ENCODE assay signal across 2 cellular contexts in genomic region chr17:7224661-7225111, GRCh38.
TF ChIP-seq lines count a peak whose summit lies in the region.

No MANE protein-coding gene starts in this region.

TF ChIP-seq in WTC11, 78 proteins besides CTCF, POLR2A, EP300 and RAD21:
- TF ChIP-seq, protein P1, sequence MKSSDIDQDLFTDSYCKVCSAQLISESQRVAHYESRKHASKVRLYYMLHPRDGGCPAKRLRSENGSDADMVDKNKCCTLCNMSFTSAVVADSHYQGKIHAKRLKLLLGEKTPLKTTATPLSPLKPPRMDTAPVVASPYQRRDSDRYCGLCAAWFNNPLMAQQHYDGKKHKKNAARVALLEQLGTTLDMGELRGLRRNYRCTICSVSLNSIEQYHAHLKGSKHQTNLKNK (CRISPR knock-in tag; IDR thresholded peaks at IDR 0.05): no peak
- no peak for TF ChIP-seq ATF2 (CRISPR knock-in tag; IDR thresholded peaks at IDR 0.05; ENCODE audit: borderline replicate concordance, low read depth)
TF ChIP-seq in WTC11: peak in this region for 0.

TF ChIP-seq in SK-N-SH treated with all-trans-retinoic acid at 6 μM for 48 hours, 23 proteins besides CTCF, POLR2A, EP300 and RAD21 (continued from another document):
- TF ChIP-seq RARB (CRISPR knock-in tag; IDR thresholded peaks at IDR 0.05): no peak
- TF ChIP-seq TCF4 (CRISPR knock-in tag; IDR thresholded peaks at IDR 0.05; ENCODE audit: borderline replicate concordance): no peak
- TF ChIP-seq GLIS3 (CRISPR knock-in tag; IDR thresholded peaks at IDR 0.05): no peak
- TF ChIP-seq, protein P2, sequence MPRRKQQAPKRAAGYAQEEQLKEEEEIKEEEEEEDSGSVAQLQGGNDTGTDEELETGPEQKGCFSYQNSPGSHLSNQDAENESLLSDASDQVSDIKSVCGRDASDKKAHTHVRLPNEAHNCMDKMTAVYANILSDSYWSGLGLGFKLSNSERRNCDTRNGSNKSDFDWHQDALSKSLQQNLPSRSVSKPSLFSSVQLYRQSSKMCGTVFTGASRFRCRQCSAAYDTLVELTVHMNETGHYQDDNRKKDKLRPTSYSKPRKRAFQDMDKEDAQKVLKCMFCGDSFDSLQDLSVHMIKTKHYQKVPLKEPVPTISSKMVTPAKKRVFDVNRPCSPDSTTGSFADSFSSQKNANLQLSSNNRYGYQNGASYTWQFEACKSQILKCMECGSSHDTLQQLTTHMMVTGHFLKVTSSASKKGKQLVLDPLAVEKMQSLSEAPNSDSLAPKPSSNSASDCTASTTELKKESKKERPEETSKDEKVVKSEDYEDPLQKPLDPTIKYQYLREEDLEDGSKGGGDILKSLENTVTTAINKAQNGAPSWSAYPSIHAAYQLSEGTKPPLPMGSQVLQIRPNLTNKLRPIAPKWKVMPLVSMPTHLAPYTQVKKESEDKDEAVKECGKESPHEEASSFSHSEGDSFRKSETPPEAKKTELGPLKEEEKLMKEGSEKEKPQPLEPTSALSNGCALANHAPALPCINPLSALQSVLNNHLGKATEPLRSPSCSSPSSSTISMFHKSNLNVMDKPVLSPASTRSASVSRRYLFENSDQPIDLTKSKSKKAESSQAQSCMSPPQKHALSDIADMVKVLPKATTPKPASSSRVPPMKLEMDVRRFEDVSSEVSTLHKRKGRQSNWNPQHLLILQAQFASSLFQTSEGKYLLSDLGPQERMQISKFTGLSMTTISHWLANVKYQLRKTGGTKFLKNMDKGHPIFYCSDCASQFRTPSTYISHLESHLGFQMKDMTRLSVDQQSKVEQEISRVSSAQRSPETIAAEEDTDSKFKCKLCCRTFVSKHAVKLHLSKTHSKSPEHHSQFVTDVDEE (CRISPR knock-in tag; IDR thresholded peaks at IDR 0.05): no peak
- TF ChIP-seq BACH2 (CRISPR knock-in tag; IDR thresholded peaks at IDR 0.05; ENCODE audit: borderline replicate concordance): no peak
- TF ChIP-seq CREB5 (CRISPR knock-in tag; IDR thresholded peaks at IDR 0.05; ENCODE audit: low read depth): no peak
- TF ChIP-seq CSRNP3 (CRISPR knock-in tag; IDR thresholded peaks at IDR 0.05): no peak
- no peak for TF ChIP-seq PATZ1 (CRISPR knock-in tag; IDR thresholded peaks at IDR 0.05; ENCODE audit: borderline replicate concordance)
- TF ChIP-seq SNAI2 (CRISPR knock-in tag; IDR thresholded peaks at IDR 0.05): no peak
- no peak for TF ChIP-seq ZFP3 (CRISPR knock-in tag; IDR thresholded peaks at IDR 0.05)
- TF ChIP-seq ZNF8 (CRISPR knock-in tag; IDR thresholded peaks at IDR 0.05): no peak
- TF ChIP-seq PPARA (CRISPR knock-in tag; IDR thresholded peaks at IDR 0.05; ENCODE audit: borderline replicate concordance): no peak
